ENCODE assay signal across 8 cellular contexts in the genomic region with DNA sequence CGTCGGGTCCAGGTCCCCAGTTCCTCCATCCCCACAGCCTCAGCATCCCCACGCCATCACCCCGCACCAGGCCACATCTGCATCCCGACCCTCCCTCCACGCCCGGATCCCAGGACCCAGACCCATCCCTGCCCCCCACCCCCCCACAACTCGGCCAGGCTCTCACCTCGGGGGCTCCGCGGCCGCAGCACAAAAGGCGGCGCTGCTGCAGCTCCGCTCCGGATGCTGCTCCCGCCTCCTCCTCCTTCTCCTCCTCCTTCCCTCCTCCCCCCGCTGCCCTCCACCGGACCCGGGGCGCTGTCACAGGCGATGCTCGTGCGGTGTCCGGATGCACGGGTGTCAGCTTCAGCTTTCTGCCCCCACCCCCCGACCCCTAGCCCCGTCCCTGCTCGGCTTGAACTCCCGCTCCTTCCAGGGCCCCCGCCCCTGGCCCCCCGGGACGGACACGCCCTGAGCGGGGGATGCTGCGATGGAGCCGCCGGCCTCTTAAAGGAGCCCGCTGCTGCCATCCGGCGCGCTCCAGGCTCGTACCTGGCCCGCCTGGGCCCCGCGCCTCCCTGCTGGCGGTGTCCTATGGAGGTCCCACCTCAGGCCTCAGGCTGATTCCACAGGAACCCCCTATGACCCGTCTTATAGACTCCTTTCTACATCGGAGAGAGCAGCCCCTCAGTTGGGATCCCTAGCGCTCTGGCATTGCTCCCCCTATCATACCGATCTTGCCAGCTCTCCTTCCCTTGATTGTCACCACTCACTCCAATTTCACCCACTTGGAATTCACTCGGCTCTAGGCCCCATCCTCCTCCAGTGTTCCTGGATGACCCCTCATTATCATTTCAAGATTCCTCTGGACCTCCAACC. TPM values are rescaled to one million over a fixed set of nuclear protein-coding genes. Genes with fewer than 3 reads are reported as not detected.
DNase-seq lines count a peak whose midpoint lies in the region; ATAC-seq and TF ChIP-seq lines count a peak whose summit lies in the region.

TSS of gene MAP3K12 (minus strand) at position 198 of the 858 bp plus-strand sequence. CDS start 12,067 bp downstream, outside the sequence.

- peak; percentile 8 for ATAC-seq in mucosa of descending colon

- intact Hi-C loops in mucosa of descending colon (cut with DNase I, micrococcal nuclease): no loop called here

- H3K4me3 ChIP-seq in epithelial cell of esophagus (ENCODE audit: low read length): peak within 1 kb of the TSS; percentile 73
- no peak within 1 kb of the TSS for H3K4me3 ChIP-seq in mucosa of descending colon

- no peaks in the 10 kb centered on the region for H3K9me3 ChIP-seq in mucosa of descending colon

- H3K4me1 ChIP-seq in mucosa of descending colon (ENCODE audit: low read depth): peaks cover 25% of the 10 kb centered on the region

- H3K36me3 ChIP-seq in mucosa of descending colon (ENCODE audit: low read depth): peaks cover 6% of the 10 kb centered on the region

- no peak for TF ChIP-seq CTCF in epithelial cell of esophagus (IDR thresholded peaks at IDR 0.05; ENCODE audit: insufficient read depth, low read depth, low read length, missing control alignments)
- no peak for TF ChIP-seq CTCF in mucosa of descending colon (IDR thresholded peaks at IDR 0.05)

- DNase-seq in DMS 273 (lab: John Stamatoyannopoulos, UW; ENCODE audit: unreplicated experiment) (peak; percentile 67), DMS 273 treated with DMSO at 0.1 percent for 48 hours (lab: John Stamatoyannopoulos, UW) (no peak), NCI-H526 treated with DMSO at 0.1 percent for 48 hours (lab: John Stamatoyannopoulos, UW) (peak; percentile 14), epithelial cell of esophagus (ENCODE audit: low read depth) (peak; percentile 51), mucosa of descending colon (peak; percentile 64 to 87 (median 75)), GF-D8 (lab: John Stamatoyannopoulos, UW) (no peak)
- DNase-seq in activated T-cell treated with anti-CD3 and anti-CD28 coated beads, Interleukin-2, amount 50 U/mL, for 1 hour: peak; percentile 69
- peak; percentile 18 to 30 for DNase-seq in stimulated activated CD8-positive, alpha-beta memory T cell treated with anti-CD3 and anti-CD28 coated beads, Interleukin-7, amount 100 ng/mL, for 4 hours (ENCODE audit: low read depth in 2 of 2)

RNA-seq across cellular contexts. Expression of gene MAP3K12, which starts in this region (rescaled TPM):
- total RNA-seq in mucosa of descending colon: 10 to 100 TPM in 1 of 3 donors, 1 to 10 TPM in 2; 3.2 to 18.8 (median 8.9) TPM

Comparison
In these comparisons a context has a peak if more than half of its experiments do, and no peak if none do; other contexts are left out.
1. DNase-seq: peak in DMS 273 (single experiment), NCI-H526 treated with DMSO at 0.1 percent for 48 hours (single experiment), activated T-cell treated with anti-CD3 and anti-CD28 coated beads, Interleukin-2, amount 50 U/mL, for 1 hour (single experiment), epithelial cell of esophagus (single experiment), mucosa of descending colon (3 of 3) and stimulated activated CD8-positive, alpha-beta memory T cell treated with anti-CD3 and anti-CD28 coated beads, Interleukin-7, amount 100 ng/mL, for 4 hours (2 of 2); none in DMS 273 treated with DMSO at 0.1 percent for 48 hours (single experiment) and GF-D8 (single experiment).